Comparison of ENCODE assay signal across 12 cellular contexts in genomic region chr9:38019731-38020130, GRCh38. TPM values are rescaled to one million over a fixed set of nuclear protein-coding genes. Genes with fewer than 3 reads are reported as not detected.
DNase-seq lines count a peak whose midpoint lies in the region; ATAC-seq, FAIRE-seq and TF ChIP-seq lines count a peak whose summit lies in the region.
"Had no signal": no experiment of that assay in that cellular context is flagged by ENCODE, and none has a peak within 500 bp of the region (broad histone marks: within the 10 kb centered on the region; RNA-seq: fewer than 3 reads in every experiment).

No MANE protein-coding gene starts in this region.

- POLR2A ChIA-PET in HepG2 (lab: Yijun Ruan, JAX), result interaction anchor here (1.0 to 3.7 kb wide), 7 partner anchors 8 to 111 kb away, joined by 3 to 28 read pairs (median 4); no protein-coding TSS in a partner anchor
- POLR2A ChIA-PET in naive thymus-derived CD4-positive, alpha-beta T cell (lab: Charles Lee), result no interaction called here

- TF ChIP-seq CTCF in HepG2 (CRISPR knock-in tag; IDR thresholded peaks at IDR 0.05) (no peak), right lobe of liver (IDR thresholded peaks at IDR 0.05) (no peak), chondrocyte (IDR thresholded peaks at IDR 0.05) (no peak), mesothelial cell of epicardium (IDR thresholded peaks at IDR 0.05; ENCODE audit: unreplicated experiment) (no peak), upper lobe of left lung (IDR thresholded peaks at IDR 0.05) (no peak)

- H3K27ac ChIP-seq in HepG2 (ENCODE audit: extremely low read length, insufficient read depth, low read length) (peak overlapping the region; percentile 68), right lobe of liver (peak overlapping the region in 1 of 3 donors; percentile 79), upper lobe of left lung (peak overlapping the region in 3 of 4 donors; percentile 42 to 68 (median 59))
- no peak overlapping the region for H3K27ac ChIP-seq in naive thymus-derived CD4-positive, alpha-beta T cell (ENCODE audit: low read depth, low read length)
- H3K27ac ChIP-seq: gastrocnemius medialis had no signal

- H3K4me1 ChIP-seq in HepG2 (ENCODE audit: insufficient read depth, low read length) (peaks cover 89% of the 10 kb centered on the region), right lobe of liver (peaks cover 8 to 72% (median 39%) of the 10 kb centered on the region in 4 donors), upper lobe of left lung (peaks cover 61 to 83% (median 73%) of the 10 kb centered on the region in 4 donors)
- no peaks in the 10 kb centered on the region for H3K4me1 ChIP-seq in naive thymus-derived CD4-positive, alpha-beta T cell (ENCODE audit: control insufficient read depth in 2 of 2, insufficient read depth in 2 of 2, low read length in 2 of 2)

- no peak for TF ChIP-seq RAD21 in HepG2 (CRISPR knock-in tag; IDR thresholded peaks at IDR 0.05)

- H3K27me3 ChIP-seq in HepG2 (ENCODE audit: control insufficient read depth in 1 of 2, insufficient read depth in 2 of 2, low read length in 2 of 2) (no peaks in the 10 kb centered on the region), right lobe of liver (no peaks in the 10 kb centered on the region), upper lobe of left lung (no peaks in the 10 kb centered on the region)
- H3K27me3 ChIP-seq in naive thymus-derived CD4-positive, alpha-beta T cell (ENCODE audit: control insufficient read depth in 2 of 2, insufficient read depth in 2 of 2, low read length in 2 of 2), result no peaks in the 10 kb centered on the region
- H3K27me3 ChIP-seq: gastrocnemius medialis, MG63 had no signal

- H3K36me3 ChIP-seq in HepG2 (replicated peaks in 1 of 2; ENCODE audit: control insufficient read depth in 1 of 2, insufficient read depth in 2 of 2, low read length in 2 of 2) (peaks cover 21 to 45% of the 10 kb centered on the region in 2 experiments), right lobe of liver (peaks cover 0 to 5% (median 0%) of the 10 kb centered on the region in 4 donors), upper lobe of left lung (peaks cover 0 to 2% (median 1%) of the 10 kb centered on the region in 4 donors)
- H3K36me3 ChIP-seq in naive thymus-derived CD4-positive, alpha-beta T cell (ENCODE audit: control insufficient read depth in 2 of 3, insufficient read depth in 3 of 3, low read length in 3 of 3), result no peaks in the 10 kb centered on the region
- H3K36me3 ChIP-seq: gastrocnemius medialis, MG63 had no signal

- H3K36me3 Mint-ChIP-seq in chondrocyte (ENCODE audit: low read depth), result peaks cover 5% of the 10 kb centered on the region
- peaks cover 10% of the 10 kb centered on the region for H3K36me3 Mint-ChIP-seq in mesothelial cell of epicardium
- H3K36me3 Mint-ChIP-seq in naive thymus-derived CD4-positive, alpha-beta T cell, result peaks cover 0 to 4% (median 0%) of the 10 kb centered on the region in 5 donors

- H3K4me3 ChIP-seq in HepG2 (replicated peaks in 1 of 3; ENCODE audit: insufficient read depth in 1 of 3, low read depth in 2 of 3, low read length in 3 of 3) (no peak overlapping the region), right lobe of liver (no peak overlapping the region), upper lobe of left lung (no peak overlapping the region)
- H3K4me3 ChIP-seq in naive thymus-derived CD4-positive, alpha-beta T cell (ENCODE audit: low read length), result no peak overlapping the region
- H3K4me3 ChIP-seq: gastrocnemius medialis, MG63 had no signal

- TF ChIP-seq POLR2A in HepG2 (IDR thresholded peaks at IDR 0.05; ENCODE audit: insufficient read depth in 1 of 2, low read depth in 2 of 2, low read length in 2 of 2), result no peak
- TF ChIP-seq POLR2A in right lobe of liver (IDR thresholded peaks at IDR 0.05), result no peak
- TF ChIP-seq POLR2A in upper lobe of left lung (IDR thresholded peaks at IDR 0.05), result no peak
- TF ChIP-seq POLR2A in H54 (IDR thresholded peaks at IDR 0.05; ENCODE audit: low read depth, low read length), result no peak

- peak overlapping the region; percentile 94 for H3K27ac Mint-ChIP-seq in chondrocyte (ENCODE audit: unreplicated experiment)
- H3K27ac Mint-ChIP-seq in mesothelial cell of epicardium, result peak overlapping the region; percentile 99
- H3K27ac Mint-ChIP-seq in naive thymus-derived CD4-positive, alpha-beta T cell, result no peak overlapping the region

- TF ChIP-seq EP300 in HepG2 (IDR thresholded peaks at IDR 0.05; ENCODE audit: low read depth in 2 of 2, low read length in 2 of 2), result no peak
- no peak for TF ChIP-seq EP300 in HepG2 (CRISPR knock-in tag; IDR thresholded peaks at IDR 0.05; ENCODE audit: borderline replicate concordance)
- no peak for TF ChIP-seq EP300 in upper lobe of left lung (IDR thresholded peaks at IDR 0.05)

- peak overlapping the region; percentile 64; the same call in 1 of the 2 replicates for H3K4me2 ChIP-seq in HepG2 (ENCODE audit: low read depth, low read length)

- no TSS peak for BruUV-seq in HepG2 (replicated peaks; lab: Mats Ljungman, UMichigan)

- no peak overlapping the region for H2AFZ ChIP-seq in HepG2 (ENCODE audit: low read length)

- 91% methylated on average over 3 of the region's 3 CpGs for WGBS in HepG2 (ENCODE audit: low lambda C conversion rate)
- WGBS in right lobe of liver (ENCODE audit: insufficient coverage, low coverage, low lambda C conversion rate, missing lambda C conversion rate), result 77% methylated on average over 3 of the region's 3 CpGs
- WGBS in upper lobe of left lung, 2 donors, result 70 to 71% methylated on average over 3 of the region's 3 CpGs

- H3K9me3 Mint-ChIP-seq in chondrocyte (ENCODE audit: low read depth) (no peaks in the 10 kb centered on the region), mesothelial cell of epicardium (no peaks in the 10 kb centered on the region)
- no peaks in the 10 kb centered on the region for H3K9me3 Mint-ChIP-seq in naive thymus-derived CD4-positive, alpha-beta T cell

- no peak overlapping the region for H3K9ac ChIP-seq in HepG2 (ENCODE audit: insufficient read depth, low read depth, low read length)

- intact Hi-C loops in HepG2 (cut with micrococcal nuclease; ENCODE audit: unreplicated experiment) (loop anchor here (10.0 kb wide), 1 partner anchor 145 kb away; no protein-coding TSS in a partner anchor), right lobe of liver (cut with DNase I) (loop anchor here (10.0 kb wide), 3 partner anchors 45 to 95 kb away; partner anchors contain the start of gene SHB (in 2 of the 2))
- intact Hi-C loops in naive thymus-derived CD4-positive, alpha-beta T cell (cut with micrococcal nuclease), result no loop called here

- DNase-seq in HepG2 (ENCODE audit: low spot score) (no peak), right lobe of liver (no peak), chondrocyte (ENCODE audit: low spot score) (no peak), mesothelial cell of epicardium (ENCODE audit: low spot score in 2 of 2, unreplicated experiment in 2 of 2) (no peak), upper lobe of left lung (no peak), H54 (ENCODE audit: insufficient read length, low spot score) (no peak)
- DNase-seq in naive thymus-derived CD4-positive, alpha-beta T cell, result no peak
- DNase-seq: activated T-cell treated with anti-CD3 and anti-CD28 coated beads, Interleukin-2, amount 50 U/mL, for 1 hour; DND-41; gastrocnemius medialis had no signal

- peaks cover 88% of the 10 kb centered on the region for H3K4me1 Mint-ChIP-seq in chondrocyte (ENCODE audit: low read depth)
- H3K4me1 Mint-ChIP-seq in mesothelial cell of epicardium, result peaks cover 87% of the 10 kb centered on the region
- no peaks in the 10 kb centered on the region for H3K4me1 Mint-ChIP-seq in naive thymus-derived CD4-positive, alpha-beta T cell

- H3K79me2 ChIP-seq in HepG2 (ENCODE audit: insufficient read depth, low read length), result peaks cover 89% of the 10 kb centered on the region

- peaks cover 21% of the 10 kb centered on the region; the same call in 1 of the 2 replicates for H4K20me1 ChIP-seq in HepG2 (ENCODE audit: insufficient read depth, low read length)

- H3K4me3 Mint-ChIP-seq in chondrocyte (ENCODE audit: unreplicated experiment) (peak overlapping the region; percentile 12), mesothelial cell of epicardium (no peak overlapping the region)
- H3K4me3 Mint-ChIP-seq in naive thymus-derived CD4-positive, alpha-beta T cell, result no peak overlapping the region

- no peaks in the 10 kb centered on the region for H3K9me3 ChIP-seq in HepG2 (ENCODE audit: low read length)
- H3K9me3 ChIP-seq in right lobe of liver, result no peaks in the 10 kb centered on the region
- no peaks in the 10 kb centered on the region for H3K9me3 ChIP-seq in upper lobe of left lung
- no peaks in the 10 kb centered on the region for H3K9me3 ChIP-seq in naive thymus-derived CD4-positive, alpha-beta T cell (ENCODE audit: control insufficient read depth in 2 of 3, low read length in 3 of 3)
- H3K9me3 ChIP-seq: gastrocnemius medialis, MG63 had no signal

- in situ Hi-C loops in HepG2 (cut with HindIII; ENCODE audit: extremely low pct_ligation_motif_present, low pct_unique_long_range_greater_than_20kb), result loop anchor here (5.0 kb wide), 1 partner anchor 48 kb away; the partner anchor contains the start of gene SHB

- H3K27me3 Mint-ChIP-seq in chondrocyte (ENCODE audit: low read depth), result no peaks in the 10 kb centered on the region
- no peaks in the 10 kb centered on the region for H3K27me3 Mint-ChIP-seq in mesothelial cell of epicardium (ENCODE audit: low read depth)
- H3K27me3 Mint-ChIP-seq in naive thymus-derived CD4-positive, alpha-beta T cell, result no peaks in the 10 kb centered on the region

- no peak for ATAC-seq in HepG2
- no peak for ATAC-seq in right lobe of liver
- ATAC-seq in upper lobe of left lung (ENCODE audit: low FRiP score in 2 of 2), result no peak
- no peak for ATAC-seq in HG02763 (IDR thresholded peaks at IDR 0.05; ENCODE audit: unreplicated experiment)
- ATAC-seq in naive thymus-derived CD4-positive, alpha-beta T cell, result no peak
- ATAC-seq: gastrocnemius medialis had no signal

- no peak for FAIRE-seq in HepG2 (lab: Jason Lieb, UNC)
- FAIRE-seq in H54 (lab: Jason Lieb, UNC), result no peak

- CTCF ChIA-PET in HepG2 (lab: Yijun Ruan, JAX; ENCODE audit: low intra/inter-chr PET ratio, low total read pairs), result no interaction called here
- CTCF ChIA-PET in naive thymus-derived CD4-positive, alpha-beta T cell (lab: Charles Lee), result no interaction called here

RNA-seq across cellular contexts. Expression of gene SHB, which starts 49.3 kb away (rescaled TPM):
- total RNA-seq in HepG2 (2016; rRNA removed; fragmentation: Illumina TruSeq; extraction: Trizol) (14.7 and 19.4 TPM in 2 replicates), right lobe of liver (10 to 100 TPM; 12.0 to 43.1 (median 21.9) TPM), chondrocyte (19.6 to 25.1 TPM (median 23.8 TPM) in 3 replicates), mesothelial cell of epicardium (33.7 to 35.5 TPM (median 35.4 TPM) in 3 replicates), upper lobe of left lung (10 to 100 TPM; 29.3 to 51.2 (median 33.3) TPM)
- total RNA-seq in HepG2 (2016; cell fraction: cytosol; rRNA removed; fragmentation: Illumina TruSeq; extraction: Trizol; ENCODE audit: low read depth), result 7.3 and 8.2 TPM in 2 replicates
- 12.9 and 18.0 TPM in 2 replicates for total RNA-seq in HepG2 (2016; cell fraction: insoluble cytoplasmic fraction; rRNA removed; fragmentation: Illumina TruSeq; extraction: Trizol)
- total RNA-seq in HepG2 (2016; cell fraction: membrane; rRNA removed; fragmentation: Illumina TruSeq; extraction: Trizol), result 16.0 and 20.4 TPM in 2 replicates
- total RNA-seq in HepG2 (2016; cell fraction: nucleus; rRNA removed; fragmentation: Illumina TruSeq; extraction: Trizol), result 12.0 and 14.5 TPM in 2 replicates
- 20.7 and 25.3 TPM in 2 replicates for polyA plus RNA-seq in HepG2 (2011; rRNA removed)
- polyA plus RNA-seq in HepG2 (2011; cell fraction: cytosol; rRNA removed), result 19.8 and 24.1 TPM in 2 replicates
- polyA plus RNA-seq in HepG2 (2011; cell fraction: nucleus; rRNA removed), result 26.3 and 29.8 TPM in 2 replicates
- polyA plus RNA-seq in HepG2 (2012), result 16.2 and 22.8 TPM in 2 replicates
- polyA plus RNA-seq in HepG2 (2016; cell fraction: cytosol; fragmentation: Illumina TruSeq; extraction: Trizol; ENCODE audit: low read depth), result 9.0 and 11.2 TPM in 2 replicates
- 21.3 and 23.2 TPM in 2 replicates for polyA plus RNA-seq in HepG2 (2016; cell fraction: insoluble cytoplasmic fraction; fragmentation: Illumina TruSeq; extraction: Trizol; ENCODE audit: low read depth)
- 18.0 and 21.9 TPM in 2 replicates for polyA plus RNA-seq in HepG2 (2016; cell fraction: membrane; fragmentation: Illumina TruSeq; extraction: Trizol; ENCODE audit: low read depth)
- 17.6 and 17.8 TPM in 2 replicates for polyA plus RNA-seq in HepG2 (2016; cell fraction: nucleus; fragmentation: Illumina TruSeq; extraction: Trizol; ENCODE audit: insufficient read depth, low read depth)
- 8.6 and 37.7 TPM in 2 replicates for polyA minus RNA-seq in HepG2 (2011; rRNA and poly(A)+ RNA removed; ENCODE audit: low replicate concordance)
- polyA minus RNA-seq in HepG2 (2011; cell fraction: cytosol; rRNA and poly(A)+ RNA removed), result 28.1 and 28.8 TPM in 2 replicates
- polyA minus RNA-seq in HepG2 (2011; cell fraction: nucleus; rRNA and poly(A)+ RNA removed), result 42.1 and 49.2 TPM in 2 replicates
- total RNA-seq in naive thymus-derived CD4-positive, alpha-beta T cell, result 1 to 10 TPM in 2 of 5 experiments, under 1 TPM in 3; 0.29 to 2.0 (median 0.81) TPM
- under 1 TPM; 0.15 to 0.22 TPM for polyA plus RNA-seq in naive thymus-derived CD4-positive, alpha-beta T cell

Comparison
In these comparisons a context has a peak if more than half of its experiments do, and no peak if none do; other contexts are left out.
1. H3K27ac Mint-ChIP-seq: peak in chondrocyte (single experiment) and mesothelial cell of epicardium (single experiment); none in naive thymus-derived CD4-positive, alpha-beta T cell (0 of 9).
2. intact Hi-C loops: an anchor here in HepG2 (10.0 kb wide) and right lobe of liver (10.0 kb wide); none called in naive thymus-derived CD4-positive, alpha-beta T cell.